ENCODE assay signal across 1 cellular context in the genomic region with DNA sequence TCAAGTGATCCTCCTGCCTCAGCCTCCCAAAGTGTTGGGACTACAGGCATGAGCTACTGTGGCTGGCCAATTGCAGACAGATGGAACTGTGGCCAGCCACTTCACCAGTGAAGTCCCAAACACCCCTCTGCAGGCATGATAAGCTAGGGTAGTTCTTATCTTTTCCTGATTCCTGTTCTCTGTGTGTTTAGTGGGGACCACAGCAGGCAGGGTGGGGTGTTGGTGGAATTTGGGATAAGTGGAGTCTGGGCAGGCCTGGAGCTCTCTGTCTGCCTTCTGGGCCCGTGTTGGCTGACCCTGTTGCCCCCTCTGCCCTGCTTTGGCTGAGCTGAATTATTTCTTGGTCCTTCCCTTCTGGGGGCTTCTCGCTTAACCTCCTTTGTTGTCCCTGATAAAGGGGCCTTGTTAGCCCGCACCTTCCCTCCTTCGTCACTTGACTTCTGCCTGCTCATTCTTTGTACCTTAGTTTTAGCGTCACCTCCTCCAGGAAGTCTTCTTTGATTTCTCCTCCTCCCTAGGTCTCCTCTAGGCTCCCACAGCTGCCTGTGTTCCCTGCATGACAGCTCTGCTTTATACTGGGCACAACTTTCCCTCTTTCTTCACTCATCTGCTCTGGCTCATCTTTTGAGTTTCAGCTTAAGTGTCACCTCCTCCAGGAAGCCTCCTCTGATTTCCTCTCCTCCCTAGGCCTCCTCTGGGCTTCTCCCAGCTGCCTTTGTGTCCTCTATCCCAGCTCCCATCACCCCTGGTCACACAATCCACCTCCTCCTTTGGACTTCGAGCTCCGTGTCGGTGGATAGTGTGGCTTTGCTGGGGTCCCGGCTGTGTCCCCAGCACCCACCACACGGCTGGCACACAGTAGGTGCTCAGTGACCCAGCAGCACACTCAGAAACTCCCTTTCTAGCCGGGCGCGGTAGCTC.
TF ChIP-seq lines count a peak whose summit lies in the region.

No MANE protein-coding gene starts in this region.

TF ChIP-seq in K562, 482 proteins besides CTCF, POLR2A, EP300 and RAD21 (continued from another document and continues in another):
- TF ChIP-seq STAG1 (CRISPR knock-in tag; IDR thresholded peaks at IDR 0.05; ENCODE audit: borderline replicate concordance) (no peak), ADNP (tag; IDR thresholded peaks at IDR 0.05) (peak; percentile 99), ZNF41 (CRISPR knock-in tag; conservative IDR thresholded peaks at IDR 0.05) (no peak), LCOR (CRISPR knock-in tag; IDR thresholded peaks at IDR 0.05) (no peak; the same call in none of the 2 replicates), CBX1 (IDR thresholded peaks at IDR 0.05; ENCODE audit: low read depth) (peak; percentile 99), ZNF445 (CRISPR knock-in tag; IDR thresholded peaks at IDR 0.05; ENCODE audit: low read depth) (no peak), SLC30A9 (CRISPR knock-in tag; IDR thresholded peaks at IDR 0.05) (no peak), ZNF75A (CRISPR knock-in tag; IDR thresholded peaks at IDR 0.05) (no peak), SUPT5H (IDR thresholded peaks at IDR 0.05) (no peak), ZFP36 (IDR thresholded peaks at IDR 0.05; ENCODE audit: low read depth, low read length, partially characterized antibody) (peak; percentile 100), POLR2H (tag; IDR thresholded peaks at IDR 0.05; ENCODE audit: low read depth) (no peak), ZNF146 (CRISPR knock-in tag; IDR thresholded peaks at IDR 0.05; ENCODE audit: unreplicated experiment) (no peak), ZNF124 (CRISPR knock-in tag; IDR thresholded peaks at IDR 0.05) (no peak), JUN (IDR thresholded peaks at IDR 0.05; ENCODE audit: borderline replicate concordance, low read depth, low read length) (no peak), JUN (CRISPR knock-in tag; IDR thresholded peaks at IDR 0.05; ENCODE audit: borderline replicate concordance) (no peak), ZNF586 (CRISPR knock-in tag; conservative IDR thresholded peaks at IDR 0.05) (no peak), NCOA4 (IDR thresholded peaks at IDR 0.05; ENCODE audit: partially characterized antibody) (peak; percentile 89), RBM15 (IDR thresholded peaks at IDR 0.05; ENCODE audit: insufficient read depth, low read length) (no peak), IRF2 (CRISPR knock-in tag; IDR thresholded peaks at IDR 0.05) (no peak), SIN3B (IDR thresholded peaks at IDR 0.05; ENCODE audit: low read depth) (no peak), FOXM1 (IDR thresholded peaks at IDR 0.05; ENCODE audit: low read depth) (peak; percentile 82), FOXM1 (CRISPR knock-in tag; IDR thresholded peaks at IDR 0.05; ENCODE audit: low read depth) (no peak), RFX1 (IDR thresholded peaks at IDR 0.05) (no peak), SMARCA4 (IDR thresholded peaks at IDR 0.05) (peak; percentile 70), ZNF780A (CRISPR knock-in tag; IDR thresholded peaks at IDR 0.05) (no peak), ARHGAP35 (IDR thresholded peaks at IDR 0.05; ENCODE audit: partially characterized antibody) (no peak), KLF6 (CRISPR knock-in tag; IDR thresholded peaks at IDR 0.05; ENCODE audit: borderline replicate concordance) (no peak), HSF4 (CRISPR knock-in tag; IDR thresholded peaks at IDR 0.05; ENCODE audit: borderline replicate concordance) (no peak), CBFA2T3 (IDR thresholded peaks at IDR 0.05) (peak; percentile 91), NBN (IDR thresholded peaks at IDR 0.05; ENCODE audit: low read depth) (peak; percentile 88), ATF7 (IDR thresholded peaks at IDR 0.05) (no peak; the same call in 1 of the 2 replicates), ZNF764 (CRISPR knock-in tag; IDR thresholded peaks at IDR 0.05; ENCODE audit: low read depth) (no peak), SIN3A (IDR thresholded peaks at IDR 0.05; ENCODE audit: borderline replicate concordance in 2 of 2, control insufficient read depth in 1 of 2, low read depth in 2 of 2, low read length in 2 of 2) (no peak), RHOXF2B (CRISPR knock-in tag; conservative IDR thresholded peaks at IDR 0.05) (no peak), XRCC5 (IDR thresholded peaks at IDR 0.05; ENCODE audit: low read depth, low read length) (0 out of 2 replicates have a peak, but pooled peaks have one; percentile 31), ZNF140 (CRISPR knock-in tag; IDR thresholded peaks at IDR 0.05) (no peak), CBX3 (IDR thresholded peaks at IDR 0.05; ENCODE audit: borderline replicate concordance in 1 of 2, low read length in 2 of 2) (peak; percentile 50 to 80), ZNF263 (CRISPR knock-in tag; IDR thresholded peaks at IDR 0.05; ENCODE audit: borderline replicate concordance) (no peak), SMC3 (conservative IDR thresholded peaks at IDR 0.05; ENCODE audit: insufficient read depth, low read depth, low read length) (no peak), PHF21A (IDR thresholded peaks at IDR 0.05; ENCODE audit: borderline replicate concordance, low read depth) (no peak), NR1H2 (CRISPR knock-in tag; IDR thresholded peaks at IDR 0.05) (no peak), MEF2D (tag; conservative IDR thresholded peaks at IDR 0.05; ENCODE audit: low read depth) (no peak), MCM2 (IDR thresholded peaks at IDR 0.05; ENCODE audit: low read depth) (no peak)
- TF ChIP-seq, protein P1, sequence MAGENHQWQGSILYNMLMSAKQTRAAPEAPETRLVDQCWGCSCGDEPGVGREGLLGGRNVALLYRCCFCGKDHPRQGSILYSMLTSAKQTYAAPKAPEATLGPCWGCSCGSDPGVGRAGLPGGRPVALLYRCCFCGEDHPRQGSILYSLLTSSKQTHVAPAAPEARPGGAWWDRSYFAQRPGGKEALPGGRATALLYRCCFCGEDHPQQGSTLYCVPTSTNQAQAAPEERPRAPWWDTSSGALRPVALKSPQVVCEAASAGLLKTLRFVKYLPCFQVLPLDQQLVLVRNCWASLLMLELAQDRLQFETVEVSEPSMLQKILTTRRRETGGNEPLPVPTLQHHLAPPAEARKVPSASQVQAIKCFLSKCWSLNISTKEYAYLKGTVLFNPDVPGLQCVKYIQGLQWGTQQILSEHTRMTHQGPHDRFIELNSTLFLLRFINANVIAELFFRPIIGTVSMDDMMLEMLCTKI (IDR thresholded peaks at IDR 0.05; ENCODE audit: partially characterized antibody): no peak
- TF ChIP-seq, protein P2, sequence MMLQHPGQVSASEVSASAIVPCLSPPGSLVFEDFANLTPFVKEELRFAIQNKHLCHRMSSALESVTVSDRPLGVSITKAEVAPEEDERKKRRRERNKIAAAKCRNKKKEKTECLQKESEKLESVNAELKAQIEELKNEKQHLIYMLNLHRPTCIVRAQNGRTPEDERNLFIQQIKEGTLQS (IDR thresholded peaks at IDR 0.05): no peak
- TF ChIP-seq, protein P2 (CRISPR knock-in tag; conservative IDR thresholded peaks at IDR 0.05): no peak
- TF ChIP-seq, protein P3, sequence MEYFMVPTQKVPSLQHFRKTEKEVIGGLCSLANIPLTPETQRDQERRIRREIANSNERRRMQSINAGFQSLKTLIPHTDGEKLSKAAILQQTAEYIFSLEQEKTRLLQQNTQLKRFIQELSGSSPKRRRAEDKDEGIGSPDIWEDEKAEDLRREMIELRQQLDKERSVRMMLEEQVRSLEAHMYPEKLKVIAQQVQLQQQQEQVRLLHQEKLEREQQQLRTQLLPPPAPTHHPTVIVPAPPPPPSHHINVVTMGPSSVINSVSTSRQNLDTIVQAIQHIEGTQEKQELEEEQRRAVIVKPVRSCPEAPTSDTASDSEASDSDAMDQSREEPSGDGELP (CRISPR knock-in tag; IDR thresholded peaks at IDR 0.05; ENCODE audit: borderline replicate concordance): no peak; the same call in 1 of the 2 replicates
- TF ChIP-seq, protein P4, sequence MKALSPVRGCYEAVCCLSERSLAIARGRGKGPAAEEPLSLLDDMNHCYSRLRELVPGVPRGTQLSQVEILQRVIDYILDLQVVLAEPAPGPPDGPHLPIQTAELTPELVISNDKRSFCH (CRISPR knock-in tag; IDR thresholded peaks at IDR 0.05): no peak
- TF ChIP-seq, protein P4 (tag; IDR thresholded peaks at IDR 0.05): no peak
- TF ChIP-seq, protein P5, sequence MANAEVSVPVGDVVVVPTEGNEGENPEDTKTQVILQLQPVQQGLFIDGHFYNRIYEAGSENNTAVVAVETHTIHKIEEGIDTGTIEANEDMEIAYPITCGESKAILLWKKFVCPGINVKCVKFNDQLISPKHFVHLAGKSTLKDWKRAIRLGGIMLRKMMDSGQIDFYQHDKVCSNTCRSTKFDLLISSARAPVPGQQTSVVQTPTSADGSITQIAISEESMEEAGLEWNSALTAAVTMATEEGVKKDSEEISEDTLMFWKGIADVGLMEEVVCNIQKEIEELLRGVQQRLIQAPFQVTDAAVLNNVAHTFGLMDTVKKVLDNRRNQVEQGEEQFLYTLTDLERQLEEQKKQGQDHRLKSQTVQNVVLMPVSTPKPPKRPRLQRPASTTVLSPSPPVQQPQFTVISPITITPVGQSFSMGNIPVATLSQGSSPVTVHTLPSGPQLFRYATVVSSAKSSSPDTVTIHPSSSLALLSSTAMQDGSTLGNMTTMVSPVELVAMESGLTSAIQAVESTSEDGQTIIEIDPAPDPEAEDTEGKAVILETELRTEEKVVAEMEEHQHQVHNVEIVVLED (CRISPR knock-in tag; IDR thresholded peaks at IDR 0.05): no peak
- TF ChIP-seq, protein P6, sequence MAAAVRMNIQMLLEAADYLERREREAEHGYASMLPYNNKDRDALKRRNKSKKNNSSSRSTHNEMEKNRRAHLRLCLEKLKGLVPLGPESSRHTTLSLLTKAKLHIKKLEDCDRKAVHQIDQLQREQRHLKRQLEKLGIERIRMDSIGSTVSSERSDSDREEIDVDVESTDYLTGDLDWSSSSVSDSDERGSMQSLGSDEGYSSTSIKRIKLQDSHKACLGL (CRISPR knock-in tag; IDR thresholded peaks at IDR 0.05; ENCODE audit: borderline replicate concordance, poor library complexity, severe bottlenecking): no peak
- TF ChIP-seq, protein P7, sequence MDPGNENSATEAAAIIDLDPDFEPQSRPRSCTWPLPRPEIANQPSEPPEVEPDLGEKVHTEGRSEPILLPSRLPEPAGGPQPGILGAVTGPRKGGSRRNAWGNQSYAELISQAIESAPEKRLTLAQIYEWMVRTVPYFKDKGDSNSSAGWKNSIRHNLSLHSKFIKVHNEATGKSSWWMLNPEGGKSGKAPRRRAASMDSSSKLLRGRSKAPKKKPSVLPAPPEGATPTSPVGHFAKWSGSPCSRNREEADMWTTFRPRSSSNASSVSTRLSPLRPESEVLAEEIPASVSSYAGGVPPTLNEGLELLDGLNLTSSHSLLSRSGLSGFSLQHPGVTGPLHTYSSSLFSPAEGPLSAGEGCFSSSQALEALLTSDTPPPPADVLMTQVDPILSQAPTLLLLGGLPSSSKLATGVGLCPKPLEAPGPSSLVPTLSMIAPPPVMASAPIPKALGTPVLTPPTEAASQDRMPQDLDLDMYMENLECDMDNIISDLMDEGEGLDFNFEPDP (CRISPR knock-in tag; IDR thresholded peaks at IDR 0.05): no peak
- TF ChIP-seq, protein P8, sequence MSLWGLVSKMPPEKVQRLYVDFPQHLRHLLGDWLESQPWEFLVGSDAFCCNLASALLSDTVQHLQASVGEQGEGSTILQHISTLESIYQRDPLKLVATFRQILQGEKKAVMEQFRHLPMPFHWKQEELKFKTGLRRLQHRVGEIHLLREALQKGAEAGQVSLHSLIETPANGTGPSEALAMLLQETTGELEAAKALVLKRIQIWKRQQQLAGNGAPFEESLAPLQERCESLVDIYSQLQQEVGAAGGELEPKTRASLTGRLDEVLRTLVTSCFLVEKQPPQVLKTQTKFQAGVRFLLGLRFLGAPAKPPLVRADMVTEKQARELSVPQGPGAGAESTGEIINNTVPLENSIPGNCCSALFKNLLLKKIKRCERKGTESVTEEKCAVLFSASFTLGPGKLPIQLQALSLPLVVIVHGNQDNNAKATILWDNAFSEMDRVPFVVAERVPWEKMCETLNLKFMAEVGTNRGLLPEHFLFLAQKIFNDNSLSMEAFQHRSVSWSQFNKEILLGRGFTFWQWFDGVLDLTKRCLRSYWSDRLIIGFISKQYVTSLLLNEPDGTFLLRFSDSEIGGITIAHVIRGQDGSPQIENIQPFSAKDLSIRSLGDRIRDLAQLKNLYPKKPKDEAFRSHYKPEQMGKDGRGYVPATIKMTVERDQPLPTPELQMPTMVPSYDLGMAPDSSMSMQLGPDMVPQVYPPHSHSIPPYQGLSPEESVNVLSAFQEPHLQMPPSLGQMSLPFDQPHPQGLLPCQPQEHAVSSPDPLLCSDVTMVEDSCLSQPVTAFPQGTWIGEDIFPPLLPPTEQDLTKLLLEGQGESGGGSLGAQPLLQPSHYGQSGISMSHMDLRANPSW (CRISPR knock-in tag; IDR thresholded peaks at IDR 0.05): no peak
- TF ChIP-seq, protein P9, sequence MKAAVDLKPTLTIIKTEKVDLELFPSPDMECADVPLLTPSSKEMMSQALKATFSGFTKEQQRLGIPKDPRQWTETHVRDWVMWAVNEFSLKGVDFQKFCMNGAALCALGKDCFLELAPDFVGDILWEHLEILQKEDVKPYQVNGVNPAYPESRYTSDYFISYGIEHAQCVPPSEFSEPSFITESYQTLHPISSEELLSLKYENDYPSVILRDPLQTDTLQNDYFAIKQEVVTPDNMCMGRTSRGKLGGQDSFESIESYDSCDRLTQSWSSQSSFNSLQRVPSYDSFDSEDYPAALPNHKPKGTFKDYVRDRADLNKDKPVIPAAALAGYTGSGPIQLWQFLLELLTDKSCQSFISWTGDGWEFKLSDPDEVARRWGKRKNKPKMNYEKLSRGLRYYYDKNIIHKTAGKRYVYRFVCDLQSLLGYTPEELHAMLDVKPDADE (conservative IDR thresholded peaks at IDR 0.05; ENCODE audit: control insufficient read depth, low read depth, low read length): no peak
- TF ChIP-seq, protein P10, sequence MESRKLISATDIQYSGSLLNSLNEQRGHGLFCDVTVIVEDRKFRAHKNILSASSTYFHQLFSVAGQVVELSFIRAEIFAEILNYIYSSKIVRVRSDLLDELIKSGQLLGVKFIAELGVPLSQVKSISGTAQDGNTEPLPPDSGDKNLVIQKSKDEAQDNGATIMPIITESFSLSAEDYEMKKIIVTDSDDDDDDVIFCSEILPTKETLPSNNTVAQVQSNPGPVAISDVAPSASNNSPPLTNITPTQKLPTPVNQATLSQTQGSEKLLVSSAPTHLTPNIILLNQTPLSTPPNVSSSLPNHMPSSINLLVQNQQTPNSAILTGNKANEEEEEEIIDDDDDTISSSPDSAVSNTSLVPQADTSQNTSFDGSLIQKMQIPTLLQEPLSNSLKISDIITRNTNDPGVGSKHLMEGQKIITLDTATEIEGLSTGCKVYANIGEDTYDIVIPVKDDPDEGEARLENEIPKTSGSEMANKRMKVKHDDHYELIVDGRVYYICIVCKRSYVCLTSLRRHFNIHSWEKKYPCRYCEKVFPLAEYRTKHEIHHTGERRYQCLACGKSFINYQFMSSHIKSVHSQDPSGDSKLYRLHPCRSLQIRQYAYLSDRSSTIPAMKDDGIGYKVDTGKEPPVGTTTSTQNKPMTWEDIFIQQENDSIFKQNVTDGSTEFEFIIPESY (CRISPR knock-in tag; IDR thresholded peaks at IDR 0.05): no peak; the same call in 1 of the 2 replicates
- TF ChIP-seq, protein P11, sequence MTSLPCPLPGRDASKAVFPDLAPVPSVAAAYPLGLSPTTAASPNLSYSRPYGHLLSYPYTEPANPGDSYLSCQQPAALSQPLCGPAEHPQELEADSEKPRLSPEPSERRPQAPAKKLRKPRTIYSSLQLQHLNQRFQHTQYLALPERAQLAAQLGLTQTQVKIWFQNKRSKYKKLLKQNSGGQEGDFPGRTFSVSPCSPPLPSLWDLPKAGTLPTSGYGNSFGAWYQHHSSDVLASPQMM (CRISPR knock-in tag; IDR thresholded peaks at IDR 0.05): no peak
